In the genomic region with DNA sequence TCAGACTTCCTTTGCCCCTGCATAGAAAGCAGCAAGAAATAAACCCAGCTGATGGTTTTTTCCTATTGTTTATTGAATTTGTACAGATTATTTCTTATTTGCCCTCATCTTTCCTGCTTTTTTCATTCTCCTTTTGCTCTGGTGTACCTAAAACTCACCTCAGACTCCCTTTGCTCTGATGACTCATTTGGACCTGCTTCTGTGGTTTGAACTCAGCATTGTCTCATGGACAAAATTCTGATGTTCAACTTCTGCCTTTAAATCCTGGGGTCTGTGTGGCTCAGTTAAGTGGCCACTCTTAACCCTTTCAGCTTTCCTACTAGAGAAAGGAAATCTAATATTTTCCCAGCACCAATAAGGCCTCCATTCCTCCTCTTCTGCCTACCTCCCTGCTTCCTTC, we compare ENCODE assay signal across 19 cellular contexts.
"Had no signal": no experiment of that assay in that cellular context is flagged by ENCODE, and none has a peak within 500 bp of the region (broad histone marks: within the 10 kb centered on the region; RNA-seq: fewer than 3 reads in every experiment).

No MANE protein-coding gene starts in this region.

- H3K27ac Mint-ChIP-seq: activated naive CD4-positive, alpha-beta T cell treated with anti-CD3 and anti-CD28 coated beads for 36 hours; activated T-helper 2 cell treated with anti-CD3 and anti-CD28 coated beads, Interferon-gamma antibody, Interleukin-2, Interleukin-4, amounts not matched to agents 10 μg/mL and 5 μg/mL and 100 μg/mL, durations not matched to agents 14 hours and 24 hours and 36 hours; dendritic cell treated with granulocyte-macrophage colony-stimulating factor and Interleukin-4, amounts not matched to agents 40 ng/mL and 50 ng/mL, for 4 days; mesothelial cell of epicardium; nephron progenitor cell had no signal

- H3K27ac ChIP-seq: adrenal gland, thoracic aorta, upper lobe of left lung, VCaP had no signal

- ATAC-seq: left colon had no signal

- H3K9me3 Mint-ChIP-seq: activated naive CD4-positive, alpha-beta T cell treated with anti-CD3 and anti-CD28 coated beads for 36 hours; activated T-helper 2 cell treated with anti-CD3 and anti-CD28 coated beads, Interferon-gamma antibody, Interleukin-2, Interleukin-4, amounts not matched to agents 10 μg/mL and 5 μg/mL and 100 μg/mL, durations not matched to agents 14 hours and 24 hours and 36 hours; dendritic cell treated with granulocyte-macrophage colony-stimulating factor and Interleukin-4, amounts not matched to agents 40 ng/mL and 50 ng/mL, for 4 days; mesothelial cell of epicardium had no signal

- DNase-seq: activated CD4-positive, alpha-beta T cell treated with anti-CD3 and anti-CD28 coated beads, Interleukin-2, amount 50 U/mL, for 4 hours; activated CD4-positive, CD25-positive, alpha-beta regulatory T cell treated with anti-CD3 and anti-CD28 coated beads, Interleukin-2, amount 50 U/mL, for 72 hours; activated naive CD4-positive, alpha-beta T cell treated with anti-CD3 and anti-CD28 coated beads for 36 hours; activated T-cell treated with anti-CD3 and anti-CD28 coated beads for 4 hours; adrenal gland; effector memory CD4-positive, alpha-beta T cell; hippocampal formation; left colon; nephron progenitor cell; nucleus accumbens; stimulated activated CD4-positive, alpha-beta T cell treated with anti-CD3 and anti-CD28 coated beads, Interleukin-2, amount 100 ng/mL, for 24 hours; upper lobe of left lung had no signal

- H3K36me3 Mint-ChIP-seq: mesothelial cell of epicardium had no signal

- H3K27me3 ChIP-seq: adrenal gland, upper lobe of left lung had no signal

- FAIRE-seq: islet of Langerhans had no signal

- H3K36me3 ChIP-seq: adrenal gland, thoracic aorta, upper lobe of left lung had no signal

- H3K4me3 ChIP-seq: adrenal gland, lung, thoracic aorta, upper lobe of left lung had no signal

- H3K9me3 ChIP-seq: adrenal gland, thoracic aorta, upper lobe of left lung had no signal

- H3K4me3 Mint-ChIP-seq: activated naive CD4-positive, alpha-beta T cell treated with anti-CD3 and anti-CD28 coated beads for 36 hours; dendritic cell treated with granulocyte-macrophage colony-stimulating factor and Interleukin-4, amounts not matched to agents 40 ng/mL and 50 ng/mL, for 4 days; mesothelial cell of epicardium; nephron progenitor cell had no signal
